In genomic region chr3:79367803-79368202, GRCh38 we compare ENCODE assay signal across 18 cellular contexts.
"Had no signal": no experiment of that assay in that cellular context is flagged by ENCODE, and none has a peak within 500 bp of the region (broad histone marks: within the 10 kb centered on the region; RNA-seq: fewer than 3 reads in every experiment).

No MANE protein-coding gene starts in this region.

- H3K27ac Mint-ChIP-seq: activated naive CD4-positive, alpha-beta T cell treated with anti-CD3 and anti-CD28 coated beads for 36 hours; activated T-helper 2 cell treated with anti-CD3 and anti-CD28 coated beads, Interferon-gamma antibody, Interleukin-2, Interleukin-4, amounts not matched to agents 10 μg/mL and 5 μg/mL and 100 μg/mL, durations not matched to agents 14 hours and 24 hours and 36 hours; endodermal cell; natural killer cell treated with Interleukin-12 subunit alpha and Interleukin-12 subunit beta and Interleukin-15 and Interleukin-18, amount 100 ng/mL, for 72 hours had no signal

- H3K36me3 Mint-ChIP-seq: natural killer cell treated with Interleukin-12 subunit alpha and Interleukin-12 subunit beta and Interleukin-15 and Interleukin-18, amount 100 ng/mL, for 72 hours had no signal

- H3K9me3 Mint-ChIP-seq: activated T-helper 2 cell treated with anti-CD3 and anti-CD28 coated beads, Interferon-gamma antibody, Interleukin-2, Interleukin-4, amounts not matched to agents 10 μg/mL and 5 μg/mL and 100 μg/mL, durations not matched to agents 14 hours and 24 hours and 36 hours had no signal

- H3K36me3 ChIP-seq: ascending aorta, cardiac muscle cell, esophagus muscularis mucosa, prostate gland, suprapubic skin, upper lobe of left lung had no signal

- H3K4me3 Mint-ChIP-seq: activated naive CD4-positive, alpha-beta T cell treated with anti-CD3 and anti-CD28 coated beads for 36 hours; endodermal cell; natural killer cell treated with Interleukin-12 subunit alpha and Interleukin-12 subunit beta and Interleukin-15 and Interleukin-18, amount 100 ng/mL, for 72 hours had no signal

- ATAC-seq: natural killer cell treated with Interleukin-12 subunit alpha and Interleukin-12 subunit beta and Interleukin-15 and Interleukin-18, amount 100 ng/mL, for 72 hours; right cardiac atrium; stimulated activated naive CD8-positive, alpha-beta T cell treated with anti-CD3 and anti-CD28 coated beads, Interleukin-15, Interleukin-2, amounts not matched to agents 100 U/mL and 50 U/mL, for 24 hours had no signal

- H3K27ac ChIP-seq: ascending aorta, cardiac muscle cell, dorsolateral prefrontal cortex, esophagus muscularis mucosa, prostate gland, suprapubic skin, upper lobe of left lung had no signal

- DNase-seq: activated CD4-positive, alpha-beta T cell treated with anti-CD3 and anti-CD28 coated beads for 1 hour; activated CD4-positive, alpha-beta T cell treated with anti-CD3 and anti-CD28 coated beads, Interleukin-2, amount 50 U/mL, for 48 hours; activated naive CD4-positive, alpha-beta T cell treated with anti-CD3 and anti-CD28 coated beads for 36 hours; dorsolateral prefrontal cortex; endodermal cell; glutamatergic neuron; right cardiac atrium; small intestine; stimulated activated CD4-positive, alpha-beta T cell treated with anti-CD3 and anti-CD28 coated beads, Interleukin-4, amount 100 ng/mL, for 4 hours; stimulated activated naive CD8-positive, alpha-beta T cell treated with anti-CD3 and anti-CD28 coated beads, Interleukin-15, Interleukin-2, amounts not matched to agents 100 U/mL and 50 U/mL, for 24 hours; upper lobe of left lung had no signal

- H3K27me3 ChIP-seq: ascending aorta, cardiac muscle cell, esophagus muscularis mucosa, suprapubic skin, upper lobe of left lung had no signal

- H3K4me3 ChIP-seq: ascending aorta, cardiac muscle cell, dorsolateral prefrontal cortex, esophagus muscularis mucosa, prostate gland, suprapubic skin, upper lobe of left lung had no signal

- H3K4me1 ChIP-seq: ascending aorta, esophagus muscularis mucosa, upper lobe of left lung had no signal

- H3K27me3 Mint-ChIP-seq: natural killer cell treated with Interleukin-12 subunit alpha and Interleukin-12 subunit beta and Interleukin-15 and Interleukin-18, amount 100 ng/mL, for 72 hours had no signal
